In genomic region chr11:111414267-111414931, GRCh38 we compare ENCODE assay signal across 9 cellular contexts. TPM values are rescaled to one million over a fixed set of nuclear protein-coding genes. Genes with fewer than 3 reads are reported as not detected.
DNase-seq lines count a peak whose midpoint lies in the region; ATAC-seq and TF ChIP-seq lines count a peak whose summit lies in the region.
"Had no signal": no experiment of that assay in that cellular context is flagged by ENCODE, and none has a peak within 500 bp of the region (broad histone marks: within the 10 kb centered on the region; RNA-seq: fewer than 3 reads in every experiment).

No MANE protein-coding gene starts in this region.

- POLR2A ChIA-PET in activated CD4-positive, alpha-beta memory T cell treated with anti-CD3 and anti-CD28 coated beads for 36 hours (lab: Charles Lee), result interaction anchor here (2.2 to 3.7 kb wide), 2 partner anchors 36 to 43 kb away, joined by 12 to 49 read pairs; partner anchors contain the start of gene POU2AF1

- no peaks in the 10 kb centered on the region for H3K36me3 Mint-ChIP-seq in activated CD4-positive, alpha-beta memory T cell treated with anti-CD3 and anti-CD28 coated beads for 36 hours

- peak overlapping the region; percentile 82 for H3K27ac Mint-ChIP-seq in activated CD4-positive, alpha-beta memory T cell treated with anti-CD3 and anti-CD28 coated beads for 36 hours

- peak; percentile 43 for DNase-seq in CMK (ENCODE audit: low read depth)
- DNase-seq in activated CD4-positive, alpha-beta memory T cell treated with anti-CD3 and anti-CD28 coated beads for 36 hours, result peak; percentile 39
- no peak for DNase-seq in T-helper 9 cell
- no peak for DNase-seq in pons (ENCODE audit: low spot score)
- no peak for DNase-seq in NCI-H187 treated with DMSO at 0.1 percent for 48 hours (lab: John Stamatoyannopoulos, UW)
- DNase-seq in SHP77 (lab: John Stamatoyannopoulos, UW), result no peak
- DNase-seq: ovary had no signal

- no peaks in the 10 kb centered on the region for H3K27me3 Mint-ChIP-seq in activated CD4-positive, alpha-beta memory T cell treated with anti-CD3 and anti-CD28 coated beads for 36 hours

- ATAC-seq in HG03066 (IDR thresholded peaks at IDR 0.05; ENCODE audit: low read depth, unreplicated experiment), result peak; percentile 31

- intact Hi-C loops in activated CD4-positive, alpha-beta memory T cell treated with anti-CD3 and anti-CD28 coated beads for 36 hours (cut with micrococcal nuclease), result loop anchor here (1.0 to 10.0 kb wide), 4 partner anchors 38 to 960 kb away; no protein-coding TSS in a partner anchor

- CTCF ChIA-PET in activated CD4-positive, alpha-beta memory T cell treated with anti-CD3 and anti-CD28 coated beads for 36 hours (lab: Charles Lee), result interaction anchor here (1.4 to 10.0 kb wide), 4 partner anchors 15 to 132 kb away, joined by 4 to 79 read pairs (median 5); no protein-coding TSS in a partner anchor

- H3K4me3 Mint-ChIP-seq in activated CD4-positive, alpha-beta memory T cell treated with anti-CD3 and anti-CD28 coated beads for 36 hours, result peak overlapping the region; percentile 48

- TF ChIP-seq POLR2A in GM19193 (IDR thresholded peaks at IDR 0.05; ENCODE audit: extremely low read depth, insufficient read depth, insufficient read length), result peak; percentile 37

- H3K9me3 Mint-ChIP-seq in activated CD4-positive, alpha-beta memory T cell treated with anti-CD3 and anti-CD28 coated beads for 36 hours, result no peaks in the 10 kb centered on the region

- peaks cover 55% of the 10 kb centered on the region for H3K4me1 Mint-ChIP-seq in activated CD4-positive, alpha-beta memory T cell treated with anti-CD3 and anti-CD28 coated beads for 36 hours (ENCODE audit: low read depth)

RNA-seq across cellular contexts. Expression of gene POU2AF1, which starts 35.3 kb away (rescaled TPM):
- total RNA-seq in activated CD4-positive, alpha-beta memory T cell treated with anti-CD3 and anti-CD28 coated beads for 36 hours, result 10 to 100 TPM; 26.9 to 28.3 TPM

Comparison
In these comparisons a context has a peak if more than half of its experiments do, and no peak if none do; other contexts are left out.
1. DNase-seq: peak in CMK (single experiment) and activated CD4-positive, alpha-beta memory T cell treated with anti-CD3 and anti-CD28 coated beads for 36 hours (single experiment); none in T-helper 9 cell (single experiment), pons (single experiment), NCI-H187 treated with DMSO at 0.1 percent for 48 hours (single experiment) and SHP77 (0 of 2).